In genomic region chr9:125701351-125701750, GRCh38 we compare ENCODE assay signal across 12 cellular contexts. TPM values are rescaled to one million over a fixed set of nuclear protein-coding genes. Genes with fewer than 3 reads are reported as not detected.
DNase-seq lines count a peak whose midpoint lies in the region; ATAC-seq and TF ChIP-seq lines count a peak whose summit lies in the region.
"Had no signal": no experiment of that assay in that cellular context is flagged by ENCODE, and none has a peak within 500 bp of the region (broad histone marks: within the 10 kb centered on the region; RNA-seq: fewer than 3 reads in every experiment).

No MANE protein-coding gene starts in this region.

- TF ChIP-seq EP300 in ovary (IDR thresholded peaks at IDR 0.05), result no peak

- H3K27ac ChIP-seq in foreskin keratinocyte (no peak overlapping the region), left lung (no peak overlapping the region), ovary (no peak overlapping the region)
- H3K27ac ChIP-seq: cardiac muscle cell, spleen had no signal

- peak; percentile 94 for ATAC-seq in foreskin keratinocyte
- no peak for ATAC-seq in left lung
- no peak for ATAC-seq in GM21447 (IDR thresholded peaks at IDR 0.05; ENCODE audit: unreplicated experiment)
- ATAC-seq: left lobe of liver had no signal

- intact Hi-C loops in left lung (cut with DNase I), result no loop called here
- intact Hi-C loops in ovary (cut with DNase I), result no loop called here

- TF ChIP-seq POLR2A in GM19193 (IDR thresholded peaks at IDR 0.05; ENCODE audit: extremely low read depth, insufficient read depth, insufficient read length), result peak; percentile 15
- no peak for TF ChIP-seq POLR2A in ovary (IDR thresholded peaks at IDR 0.05)

- H3K9me3 ChIP-seq in left lung (no peaks in the 10 kb centered on the region), ovary (no peaks in the 10 kb centered on the region)
- H3K9me3 ChIP-seq: spleen had no signal

- H3K4me1 ChIP-seq in foreskin keratinocyte (peaks cover 9% of the 10 kb centered on the region), left lung (peaks cover 5 to 15% of the 10 kb centered on the region in 2 donors), ovary (ENCODE audit: insufficient read depth) (peaks cover 6% of the 10 kb centered on the region)

- H3K27me3 ChIP-seq in foreskin keratinocyte, result no peaks in the 10 kb centered on the region
- H3K27me3 ChIP-seq in left lung, result no peaks in the 10 kb centered on the region
- H3K27me3 ChIP-seq in ovary, result no peaks in the 10 kb centered on the region
- H3K27me3 ChIP-seq: cardiac muscle cell, spleen had no signal

- H3K36me3 ChIP-seq in left lung (no peaks in the 10 kb centered on the region), ovary (no peaks in the 10 kb centered on the region)
- H3K36me3 ChIP-seq: cardiac muscle cell had no signal

- H3K4me3 ChIP-seq in left lung (no peak overlapping the region), ovary (no peak overlapping the region)
- H3K4me3 ChIP-seq: cardiac muscle cell, spleen had no signal

- no peak for TF ChIP-seq CTCF in foreskin keratinocyte (conservative IDR thresholded peaks at IDR 0.05)
- no peak for TF ChIP-seq CTCF in left lung (IDR thresholded peaks at IDR 0.05)
- TF ChIP-seq CTCF in ovary (IDR thresholded peaks at IDR 0.05), result no peak

- DNase-seq in AG20443 (ENCODE audit: low spot score) (peak; percentile 71), RKO (ENCODE audit: low spot score) (peak; percentile 97), foreskin keratinocyte (peak; percentile 82 to 83), left lung (no peak), ovary (no peak), NCI-H1694 (lab: John Stamatoyannopoulos, UW) (no peak)
- DNase-seq: NCI-H1694 treated with DMSO at 0.1 percent for 48 hours, spleen had no signal

- WGBS in ovary, 3 donors, result 93 to 96% (median 93%) methylated on average over 6 of the region's 6 CpGs

RNA-seq across cellular contexts. Expression of gene MAPKAP1, which starts 5.7 kb away (rescaled TPM):
- 94.0 and 95.6 TPM in 2 replicates for total RNA-seq in foreskin keratinocyte
- 116 and 122 TPM in 2 replicates for polyA plus RNA-seq in foreskin keratinocyte
- total RNA-seq in left lung, result 10 to 100 TPM; 68.3 to 89.5 TPM
- total RNA-seq in ovary, result 10 to 100 TPM; 43.3 to 77.2 (median 50.2) TPM
- 10 to 100 TPM; 45.9 to 86.5 TPM for polyA plus RNA-seq in ovary

RNA-seq across cellular contexts. Expression of gene PBX3, which starts 45.8 kb away (rescaled TPM):
- total RNA-seq in foreskin keratinocyte, result 19.5 and 22.7 TPM in 2 replicates
- 9.5 and 9.7 TPM in 2 replicates for polyA plus RNA-seq in foreskin keratinocyte
- 10 to 100 TPM; 36.3 to 53.6 TPM for total RNA-seq in left lung
- 100 to 1,000 TPM in 5 of 7 donors, 10 to 100 TPM in 2; 81.5 to 199 (median 149) TPM for total RNA-seq in ovary
- polyA plus RNA-seq in ovary, result 10 to 100 TPM; 52.6 to 72.8 TPM

Comparison
In these comparisons a context has a peak if more than half of its experiments do, and no peak if none do; other contexts are left out.
1. DNase-seq: peak in AG20443 (single experiment), RKO (single experiment) and foreskin keratinocyte (2 of 2); none in left lung (0 of 2), ovary (0 of 5) and NCI-H1694 (single experiment).